Comparison of ENCODE assay signal across 13 cellular contexts in genomic region chr11:103844327-103845215, GRCh38.
DNase-seq lines count a peak whose midpoint lies in the region; ATAC-seq and TF ChIP-seq lines count a peak whose summit lies in the region.
"Had no signal": no experiment of that assay in that cellular context is flagged by ENCODE, and none has a peak within 500 bp of the region (broad histone marks: within the 10 kb centered on the region; RNA-seq: fewer than 3 reads in every experiment).

No MANE protein-coding gene starts in this region.

- H3K36me3 ChIP-seq in MM.1S (replicated peaks; ENCODE audit: insufficient read depth, low read length) = no peaks in the 10 kb centered on the region
- no peaks in the 10 kb centered on the region for H3K36me3 ChIP-seq in effector memory CD4-positive, alpha-beta T cell (ENCODE audit: control insufficient read depth, insufficient read depth, low read length)
- H3K36me3 ChIP-seq: SJSA1 had no signal

- H2AFZ ChIP-seq in MM.1S (ENCODE audit: low read length) = 0 out of 2 replicates have a peak overlapping the region, but pooled peaks have one; percentile 4

- H3K9ac ChIP-seq in MM.1S (ENCODE audit: low read length) = no peak overlapping the region; the same call in 1 of the 2 replicates

- H3F3A ChIP-seq in MM.1S (ENCODE audit: insufficient read depth, low read length) = peaks cover 11% of the 10 kb centered on the region

- H4K20me1 ChIP-seq in MM.1S (ENCODE audit: insufficient read depth, low read length) = no peaks in the 10 kb centered on the region

- DNase-seq in MM.1S (peak; percentile 66), SKM-1 treated with dmso at 0.1 percent for 144 hours (lab: John Stamatoyannopoulos, UW; ENCODE audit: unreplicated experiment) (no peak), kidney tubule cell (ENCODE audit: low spot score) (no peak), activated gamma-delta T cell (lab: John Stamatoyannopoulos, UW) (no peak)
- DNase-seq in effector memory CD4-positive, alpha-beta T cell = no peak
- DNase-seq: activated CD8-positive, alpha-beta memory T cell treated with anti-CD3 and anti-CD28 coated beads, Interleukin-2, amount 10 ng/mL, durations not matched to agents 7 days and 5 days; kidney; NCI-H2171 treated with DMSO at 0.1 percent for 48 hours had no signal

- no peaks in the 10 kb centered on the region for H3K9me2 ChIP-seq in MM.1S (replicated peaks; ENCODE audit: insufficient read depth, low read length)

- TF ChIP-seq CTCF in MM.1S (IDR thresholded peaks at IDR 0.05; ENCODE audit: low read length) = no peak

- peak; percentile 98 for ATAC-seq in GM18498 (IDR thresholded peaks at IDR 0.05; ENCODE audit: unreplicated experiment)
- ATAC-seq in GM19468 (IDR thresholded peaks at IDR 0.05; ENCODE audit: extremely low read depth, unreplicated experiment) = peak; percentile 94
- ATAC-seq in HG02973 (IDR thresholded peaks at IDR 0.05; ENCODE audit: unreplicated experiment) = peak; percentile 99
- ATAC-seq: activated CD8-positive, alpha-beta memory T cell treated with anti-CD3 and anti-CD28 coated beads, Interleukin-2, amount 10 ng/mL, durations not matched to agents 7 days and 5 days; esophagus mucosa had no signal

- H3K27ac ChIP-seq in MM.1S (ENCODE audit: low read length) = peak overlapping the region; percentile 62; the same call in 1 of the 2 replicates
- H3K27ac ChIP-seq in effector memory CD4-positive, alpha-beta T cell (ENCODE audit: insufficient read depth, low read length, poor library complexity, severe bottlenecking) = no peak overlapping the region
- H3K27ac ChIP-seq: SJSA1 had no signal

- no peaks in the 10 kb centered on the region for H3K9me3 ChIP-seq in MM.1S (replicated peaks; ENCODE audit: insufficient read depth, low read length)
- no peaks in the 10 kb centered on the region for H3K9me3 ChIP-seq in effector memory CD4-positive, alpha-beta T cell (ENCODE audit: control insufficient read depth, low read length)
- H3K9me3 ChIP-seq: SJSA1 had no signal

- H3K4me2 ChIP-seq in MM.1S (ENCODE audit: low read depth, low read length) = peak overlapping the region; percentile 40

- H3K4me1 ChIP-seq in MM.1S (ENCODE audit: low read length) = peaks cover 23% of the 10 kb centered on the region
- no peaks in the 10 kb centered on the region for H3K4me1 ChIP-seq in effector memory CD4-positive, alpha-beta T cell (ENCODE audit: control insufficient read depth, insufficient read depth, low read length, poor library complexity, severe bottlenecking)
- H3K4me1 ChIP-seq: SJSA1 had no signal

- no peak overlapping the region for H3K4me3 ChIP-seq in MM.1S (ENCODE audit: low read length)
- no peak overlapping the region for H3K4me3 ChIP-seq in effector memory CD4-positive, alpha-beta T cell (ENCODE audit: insufficient read depth, low read depth, low read length, poor library complexity, severe bottlenecking)
- H3K4me3 ChIP-seq: SJSA1 had no signal

- H3K27me3 ChIP-seq in MM.1S (replicated peaks; ENCODE audit: insufficient read depth, low read length) = no peaks in the 10 kb centered on the region
- no peaks in the 10 kb centered on the region for H3K27me3 ChIP-seq in effector memory CD4-positive, alpha-beta T cell (replicated peaks; ENCODE audit: control insufficient read depth, insufficient read depth, low read length, poor library complexity, severe bottlenecking)
- H3K27me3 ChIP-seq: SJSA1 had no signal

- H3K79me2 ChIP-seq in MM.1S (ENCODE audit: low read length) = no peaks in the 10 kb centered on the region
